ENCODE assay signal across 16 cellular contexts in the genomic region with DNA sequence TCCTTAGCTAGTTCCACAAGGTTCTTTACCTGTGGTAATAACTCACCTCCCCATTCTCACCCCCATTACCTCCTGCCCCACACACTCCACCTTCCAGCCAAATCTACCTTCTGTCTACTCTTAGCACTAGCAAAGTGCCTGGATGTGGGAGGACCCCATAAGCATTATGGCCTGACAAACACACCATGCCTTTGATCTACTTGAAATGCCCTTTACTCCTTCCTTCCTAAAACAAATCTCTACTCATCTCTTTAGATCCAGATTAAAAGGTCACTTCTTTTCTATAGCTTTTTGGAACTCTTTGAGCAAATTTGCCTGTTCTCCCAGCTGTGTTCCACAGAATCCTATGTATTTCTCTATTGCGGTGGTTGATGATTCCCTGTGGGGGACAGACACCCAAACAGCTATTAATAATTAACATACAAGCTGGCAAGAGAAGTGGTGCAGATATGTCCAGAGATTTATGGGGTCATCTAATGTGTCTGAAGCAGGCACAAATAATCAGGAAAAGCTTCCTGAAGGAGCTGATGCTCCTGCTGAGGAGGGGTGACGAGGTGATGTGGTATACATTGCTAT.
"Had no signal": no experiment of that assay in that cellular context is flagged by ENCODE, and none has a peak within 500 bp of the region (broad histone marks: within the 10 kb centered on the region; RNA-seq: fewer than 3 reads in every experiment).

No MANE protein-coding gene starts in this region.

- DNase-seq: Karpas-422, KG1, MG63, NCI-H1092, NCI-H1105 treated with DMSO at 0.1 percent for 48 hours, NCI-H1417 treated with DMSO at 0.1 percent for 48 hours, NCI-H146, NCI-H1930, NCI-H2081, NCI-H2107, NCI-H2227 treated with DMSO at 0.1 percent for 48 hours, NCI-H526 treated with DMSO at 0.1 percent for 48 hours, NCI-H748 treated with DMSO at 0.1 percent for 48 hours, Right ventricle myocardium superior, RPMI8226, SIG-M5 had no signal
